In genomic region chr3:56894912-56895431, GRCh38 we compare ENCODE assay signal across 10 cellular contexts.
DNase-seq lines count a peak whose midpoint lies in the region; ATAC-seq and TF ChIP-seq lines count a peak whose summit lies in the region.
"Had no signal": no experiment of that assay in that cellular context is flagged by ENCODE, and none has a peak within 500 bp of the region (broad histone marks: within the 10 kb centered on the region; RNA-seq: fewer than 3 reads in every experiment).

No MANE protein-coding gene starts in this region.

- no peaks in the 10 kb centered on the region for H3K27me3 Mint-ChIP-seq in T-cell

- intact Hi-C loops in head of caudate nucleus (cut with DNase I), result no loop called here

- peaks cover 62 to 74% (median 70%) of the 10 kb centered on the region in 3 donors for H3K4me1 Mint-ChIP-seq in T-cell

- ATAC-seq in GM19328 (IDR thresholded peaks at IDR 0.05; ENCODE audit: unreplicated experiment) (peak; percentile 82), T-cell (replicated peaks in 1 of 4) (peak; percentile 48 to 75 (median 73)), GM21423 (IDR thresholded peaks at IDR 0.05; ENCODE audit: unreplicated experiment) (no peak), HG03108 (IDR thresholded peaks at IDR 0.05; ENCODE audit: unreplicated experiment) (no peak)

- peak overlapping the region; percentile 55 to 86 for H3K27ac Mint-ChIP-seq in T-cell

- no peak for TF ChIP-seq CTCF in AG10803 (conservative IDR thresholded peaks at IDR 0.05; ENCODE audit: low read length)

- no peak overlapping the region for H3K4me3 ChIP-seq in AG10803 (ENCODE audit: low read length)

- CTCF ChIA-PET in T-cell (lab: Charles Lee), result interaction anchor here in 1 of 2 donors (0.6 to 0.7 kb wide), 2 partner anchors 21 to 1673 kb away, joined by 3 read pairs; no protein-coding TSS in a partner anchor

- DNase-seq in AG10803 (ENCODE audit: low read depth) (peak; percentile 35), T-cell (peak in 7 of 34 experiments; percentile 12 to 47 (median 18)), head of caudate nucleus (peak in 41 of 42 donors; percentile 18 to 90 (median 58)), dermis blood vessel endothelial cell (no peak), NCI-H1930 (lab: John Stamatoyannopoulos, UW) (no peak)
- DNase-seq: DMS79 treated with DMSO at 0.1 percent for 48 hours, SHP77 had no signal

- peaks cover 9% of the 10 kb centered on the region for H3K36me3 Mint-ChIP-seq in T-cell

- H3K4me3 Mint-ChIP-seq in T-cell, result no peak overlapping the region

- POLR2A ChIA-PET in T-cell (lab: Charles Lee), result interaction anchor here in 1 of 2 donors (0.6 kb wide), 1 partner anchor 221 kb away, joined by 4 read pairs; no protein-coding TSS in a partner anchor

- no peaks in the 10 kb centered on the region for H3K9me3 Mint-ChIP-seq in T-cell

Comparison
In these comparisons a context has a peak if more than half of its experiments do, and no peak if none do; other contexts are left out.
1. DNase-seq: peak in AG10803 (single experiment) and head of caudate nucleus (41 of 42); none in dermis blood vessel endothelial cell (single experiment) and NCI-H1930 (0 of 2).
2. ATAC-seq: peak in GM19328 (single experiment) and T-cell (4 of 4); none in GM21423 (single experiment) and HG03108 (single experiment).